ENCODE assay signal across 23 cellular contexts in genomic region chr21:21624674-21625073, GRCh38.
A peak's percentile ranks its signal among the peaks of the same experiment; 100 is the strongest.
DNase-seq lines count a peak whose midpoint lies in the region; ATAC-seq and TF ChIP-seq lines count a peak whose summit lies in the region.
"Had no signal": no experiment of that assay in that cellular context is flagged by ENCODE, and none has a peak within 500 bp of the region (broad histone marks: within the 10 kb centered on the region; RNA-seq: fewer than 3 reads in every experiment).

No MANE protein-coding gene starts in this region.

- H3K9me3 ChIP-seq in mesenchymal stem cell (ENCODE audit: control insufficient read depth, low read length) = no peaks in the 10 kb centered on the region
- H3K9me3 ChIP-seq: ovary, right lobe of liver, upper lobe of left lung had no signal

- H2BK12ac ChIP-seq in mesenchymal stem cell (ENCODE audit: low read length in 2 of 2) = no peak overlapping the region

- no peak overlapping the region for H2BK120ac ChIP-seq in mesenchymal stem cell (ENCODE audit: low read depth, low read length)

- H3K9ac ChIP-seq in mesenchymal stem cell (ENCODE audit: low read length) = no peak overlapping the region

- no peaks in the 10 kb centered on the region for H3K4me1 ChIP-seq in mesenchymal stem cell (ENCODE audit: control insufficient read depth, insufficient read depth, low read depth, low read length)
- H3K4me1 ChIP-seq: right lobe of liver, upper lobe of left lung had no signal

- H3K79me1 ChIP-seq in mesenchymal stem cell (replicated peaks; ENCODE audit: low read length, poor library complexity, severe bottlenecking) = no peaks in the 10 kb centered on the region

- H3K4me3 ChIP-seq in choroid plexus epithelial cell (ENCODE audit: low read depth, low read length) (no peak overlapping the region), mesenchymal stem cell (ENCODE audit: insufficient read depth in 1 of 2, low read depth in 1 of 2, low read length in 2 of 2) (no peak overlapping the region)
- H3K4me3 ChIP-seq: GM12878, ovary, right lobe of liver, upper lobe of left lung had no signal

- no peaks in the 10 kb centered on the region for H3K36me3 ChIP-seq in mesenchymal stem cell (ENCODE audit: control insufficient read depth in 1 of 2, insufficient read depth in 2 of 2, low read depth in 1 of 2, low read length in 2 of 2)
- H3K36me3 ChIP-seq: ovary, right lobe of liver, upper lobe of left lung had no signal

- H3K27me3 ChIP-seq in mesenchymal stem cell (ENCODE audit: control insufficient read depth in 1 of 2, insufficient read depth in 1 of 2, low read length in 2 of 2) = no peaks in the 10 kb centered on the region
- H3K27me3 ChIP-seq: ovary, right lobe of liver, upper lobe of left lung had no signal

- no peak for TF ChIP-seq CTCF in choroid plexus epithelial cell (conservative IDR thresholded peaks at IDR 0.05; ENCODE audit: low read depth, low read length)

- H4K8ac ChIP-seq in mesenchymal stem cell (ENCODE audit: low read length) = no peak overlapping the region

- H2BK5ac ChIP-seq in mesenchymal stem cell (ENCODE audit: low read depth, low read length, poor library complexity, severe bottlenecking) = no peak overlapping the region

- H2BK15ac ChIP-seq in mesenchymal stem cell (ENCODE audit: low read depth, poor library complexity, severe bottlenecking) = no peak overlapping the region

- no peak overlapping the region for H3K23ac ChIP-seq in mesenchymal stem cell (ENCODE audit: low read length in 2 of 2)

- no peak overlapping the region for H3K18ac ChIP-seq in mesenchymal stem cell (ENCODE audit: low read depth in 1 of 2, low read length in 2 of 2)

- DNase-seq in AG20443 (ENCODE audit: low spot score) (peak; percentile 19), M059J (ENCODE audit: low read depth) (peak; percentile 39), choroid plexus epithelial cell (ENCODE audit: low read depth) (peak; percentile 80), mesenchymal stem cell (peak; percentile 0), SKM-1 (lab: John Stamatoyannopoulos, UW; ENCODE audit: unreplicated experiment) (no peak), amygdala (lab: John Stamatoyannopoulos, UW) (no peak), cortex of kidney (lab: John Stamatoyannopoulos, UW) (no peak)
- DNase-seq: activated T-cell treated with anti-CD3 and anti-CD28 coated beads, Interleukin-2, amount 50 U/mL, for 1 hour; anterior cingulate cortex; cerebellar nuclear complex; effector CD4-positive, alpha-beta T cell; GF-D8; H9; left colon; mesendoderm; naive thymus-derived CD4-positive, alpha-beta T cell; NCI-H774; ovary; right lobe of liver; upper lobe of left lung had no signal

- H3K14ac ChIP-seq in mesenchymal stem cell (ENCODE audit: low read length in 2 of 2) = no peak overlapping the region

- no peak overlapping the region for H4K91ac ChIP-seq in mesenchymal stem cell (ENCODE audit: low read length)

- H2AFZ ChIP-seq in mesenchymal stem cell (ENCODE audit: low read depth, low read length) = no peak overlapping the region

- H3K4me2 ChIP-seq in mesenchymal stem cell (ENCODE audit: low read length, poor library complexity, severe bottlenecking) = no peak overlapping the region

- ATAC-seq in HG02763 (IDR thresholded peaks at IDR 0.05; ENCODE audit: unreplicated experiment) = no peak
- ATAC-seq: activated CD4-positive, CD25-positive, alpha-beta regulatory T cell treated with anti-CD3 and anti-CD28 coated beads, Interleukin-2, amount 50 U/mL, for 24 hours; GM12878; left colon; naive thymus-derived CD4-positive, alpha-beta T cell; right lobe of liver had no signal

- WGBS in mesenchymal stem cell = no CpG with 5 or more reads among the region's 1 CpG

- H3K27ac ChIP-seq in mesenchymal stem cell (ENCODE audit: low read length, poor library complexity, severe bottlenecking) = no peak overlapping the region
- H3K27ac ChIP-seq: ovary, right lobe of liver, upper lobe of left lung had no signal

- no peak overlapping the region for H2AK5ac ChIP-seq in mesenchymal stem cell (ENCODE audit: low read length, severe bottlenecking)

- no peak overlapping the region for H3K4ac ChIP-seq in mesenchymal stem cell (ENCODE audit: low read depth in 1 of 2, low read length in 2 of 2)

Comparison
In these comparisons a context has a peak if more than half of its experiments do, and no peak if none do; other contexts are left out.
1. DNase-seq: peak in AG20443 (single experiment), M059J (single experiment), choroid plexus epithelial cell (single experiment) and mesenchymal stem cell (single experiment); none in SKM-1 (single experiment), amygdala (0 of 56) and cortex of kidney (single experiment).